Comparison of ENCODE assay signal across 9 cellular contexts in the genomic region with DNA sequence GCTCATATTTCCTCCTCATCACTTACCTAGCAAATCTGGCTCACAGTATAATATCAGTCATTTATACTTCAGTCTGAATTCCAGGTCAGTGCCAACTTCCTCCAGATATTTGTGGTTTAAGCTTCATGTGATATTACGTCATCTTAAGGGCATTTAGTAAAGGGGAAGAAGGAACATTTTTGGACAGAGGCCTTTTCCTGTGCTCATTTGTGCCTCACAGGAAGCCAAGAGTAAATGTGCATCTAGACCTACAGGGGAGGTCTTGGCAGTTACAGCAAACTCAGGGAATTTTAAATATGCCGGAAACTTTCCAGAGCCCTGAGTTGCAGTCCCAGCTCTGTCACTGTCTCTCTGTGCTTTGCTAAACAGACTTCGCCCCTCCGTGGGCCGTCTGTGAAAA. TPM values are rescaled to one million over a fixed set of nuclear protein-coding genes. Genes with fewer than 3 reads are reported as not detected.
DNase-seq lines count a peak whose midpoint lies in the region; ATAC-seq, FAIRE-seq and TF ChIP-seq lines count a peak whose summit lies in the region.
"Had no signal": no experiment of that assay in that cellular context is flagged by ENCODE, and none has a peak within 500 bp of the region (broad histone marks: within the 10 kb centered on the region; RNA-seq: fewer than 3 reads in every experiment).

No MANE protein-coding gene starts in this region.

- H3K4me1 ChIP-seq in left ventricle myocardium inferior (peaks cover 16% of the 10 kb centered on the region), suprapubic skin (peaks cover 14% of the 10 kb centered on the region)

- intact Hi-C loops in left ventricle myocardium inferior (cut with micrococcal nuclease), result no loop called here

- H3K9me3 ChIP-seq in left ventricle myocardium inferior (replicated peaks), result no peaks in the 10 kb centered on the region
- no peaks in the 10 kb centered on the region for H3K9me3 ChIP-seq in suprapubic skin

- no peak for TF ChIP-seq POLR2A in suprapubic skin (IDR thresholded peaks at IDR 0.05)

- POLR2A ChIA-PET in HEK293T (lab: Yijun Ruan, JAX), result no interaction called here

- H3K4me3 ChIP-seq in left ventricle myocardium inferior, result no peak overlapping the region
- H3K4me3 ChIP-seq in suprapubic skin, result no peak overlapping the region
- H3K4me3 ChIP-seq in H7 (ENCODE audit: insufficient read depth, low read depth, low read length), result no peak overlapping the region

- H3K27ac ChIP-seq in VCaP (peak overlapping the region; percentile 33), left ventricle myocardium inferior (replicated peaks) (peak overlapping the region; percentile 7), suprapubic skin (peak overlapping the region; percentile 19)

- no peak for ATAC-seq in GM19395 (IDR thresholded peaks at IDR 0.05; ENCODE audit: unreplicated experiment)

- CTCF ChIA-PET in HEK293T (lab: Yijun Ruan, JAX), result no interaction called here

- TF ChIP-seq EP300 in suprapubic skin (IDR thresholded peaks at IDR 0.05), result no peak

- H3K36me3 ChIP-seq in left ventricle myocardium inferior (no peaks in the 10 kb centered on the region), suprapubic skin (no peaks in the 10 kb centered on the region), H7 (replicated peaks; ENCODE audit: control insufficient read depth, insufficient read depth, low read length) (no peaks in the 10 kb centered on the region)

- FAIRE-seq in HTR-8/SVneo (lab: Jason Lieb, UNC), result peak; percentile 48

- H3K27me3 ChIP-seq in left ventricle myocardium inferior (ENCODE audit: low read depth), result peaks cover 5% of the 10 kb centered on the region
- no peaks in the 10 kb centered on the region for H3K27me3 ChIP-seq in suprapubic skin
- H3K27me3 ChIP-seq in H7 (ENCODE audit: control insufficient read depth, insufficient read depth, low read length), result no peaks in the 10 kb centered on the region

- DNase-seq in HTR-8/SVneo (ENCODE audit: insufficient read length, low spot score) (peak; percentile 80), left ventricle myocardium inferior (no peak), suprapubic skin (ENCODE audit: low spot score in 2 of 2) (no peak), HEK293T (ENCODE audit: extremely low spot score) (no peak), H7 (no peak)
- DNase-seq in central memory CD4-positive, alpha-beta T cell, result no peak
- DNase-seq: NCI-H1092 treated with DMSO at 0.1 percent for 48 hours had no signal

- TF ChIP-seq CTCF in VCaP (conservative IDR thresholded peaks at IDR 0.05), result no peak
- TF ChIP-seq CTCF in left ventricle myocardium inferior (IDR thresholded peaks at IDR 0.05; ENCODE audit: borderline replicate concordance), result no peak
- no peak for TF ChIP-seq CTCF in suprapubic skin (IDR thresholded peaks at IDR 0.05)

- 20% methylated on average over 5 of the region's 5 CpGs for WGBS in suprapubic skin

TF ChIP-seq in HEK293T, 16 proteins besides CTCF, POLR2A, EP300 and RAD21:
- TF ChIP-seq BHLHE40 (IDR thresholded peaks at IDR 0.05; ENCODE audit: borderline replicate concordance) (no peak), FOXK2 (IDR thresholded peaks at IDR 0.05) (no peak), ZNF384 (IDR thresholded peaks at IDR 0.05) (no peak), FOXA1 (IDR thresholded peaks at IDR 0.05) (no peak), HDGF (IDR thresholded peaks at IDR 0.05; ENCODE audit: borderline replicate concordance) (no peak)

RNA-seq across cellular contexts. Expression of a gene that starts 12.3 kb away (rescaled TPM):
- total RNA-seq in left ventricle myocardium inferior (0.16 TPM), suprapubic skin (under 1 TPM in 1 of 4 donors, not detected in 3; 0.34 TPM)
- total RNA-seq in H7 (2014; rRNA removed; shearing (Covaris generic)), result 0.33 and 0.48 TPM in 2 replicates
